In genomic region chr1:235122348-235122747, GRCh38 we compare ENCODE assay signal across 1 cellular context.
TF ChIP-seq lines count a peak whose summit lies in the region.

No MANE protein-coding gene starts in this region.

TF ChIP-seq in IMR-90, 13 proteins besides CTCF, POLR2A, EP300 and RAD21 (continued from another document):
- TF ChIP-seq RFX5 (IDR thresholded peaks at IDR 0.05; ENCODE audit: low read depth, low read length), result no peak
TF ChIP-seq in IMR-90: peak in this region for 0.
